ENCODE assay signal across 21 cellular contexts in genomic region chr16:87823146-87823929, GRCh38. TPM values are rescaled to one million over a fixed set of nuclear protein-coding genes. Genes with fewer than 3 reads are reported as not detected.
DNase-seq lines count a peak whose midpoint lies in the region; ATAC-seq, FAIRE-seq and TF ChIP-seq lines count a peak whose summit lies in the region.
"Had no signal": no experiment of that assay in that cellular context is flagged by ENCODE, and none has a peak within 500 bp of the region (broad histone marks: within the 10 kb centered on the region; RNA-seq: fewer than 3 reads in every experiment).

No MANE protein-coding gene starts in this region.

- peaks cover 2% of the 10 kb centered on the region; the same call in 2 of the 3 replicates for H3K9me3 ChIP-seq in A549
- peaks cover 6 to 11% (median 7%) of the 10 kb centered on the region in 11 experiments for H3K9me3 ChIP-seq in BLaER1 treated with 17β-estradiol and CSF1 and Interleukin-3, amounts not matched to agents 10 nM and 100 nM (replicated peaks in 1 of 11)
- H3K9me3 ChIP-seq in prostate gland = no peaks in the 10 kb centered on the region
- H3K9me3 ChIP-seq: ovary had no signal

- WGBS in A549 (ENCODE audit: missing lambda C conversion rate) = 80% methylated on average over 24 of the region's 25 CpGs
- WGBS in prostate gland = 76% methylated on average over 20 of the region's 25 CpGs

- peak overlapping the region in 4 of 11 experiments; percentile 3 to 65 (median 44); a peak in 4 of 22 replicates for H3K9ac ChIP-seq in BLaER1 treated with 17β-estradiol and CSF1 and Interleukin-3, amounts not matched to agents 10 nM and 100 nM

- H3K27me3 Mint-ChIP-seq in WTC11 (ENCODE audit: low read depth) = no peaks in the 10 kb centered on the region
- H3K27me3 Mint-ChIP-seq: activated CD4-positive, alpha-beta memory T cell treated with anti-CD3 and anti-CD28 coated beads for 36 hours; CD4-positive, alpha-beta memory T cell had no signal

- no peak overlapping the region for H3K4me2 ChIP-seq in A549
- H3K4me2 ChIP-seq in BLaER1 treated with 17β-estradiol and CSF1 and Interleukin-3, amounts not matched to agents 10 nM and 100 nM = peak overlapping the region in 9 of 11 experiments; percentile 47 to 89 (median 75); a peak in 19 of 22 replicates

- POLR2A ChIA-PET in A549 (lab: Yijun Ruan, JAX) = interaction anchor here (1.3 to 6.3 kb wide), 4 partner anchors 33 to 46 kb away, joined by 3 to 52 read pairs (median 16); partner anchors contain the start of gene SLC7A5
- POLR2A ChIA-PET in WTC11 (lab: Charles Lee) = interaction anchor here (0.5 to 1.0 kb wide), 3 partner anchors 17 to 92 kb away, joined by 3 to 4 read pairs (median 3); no protein-coding TSS in a partner anchor

- peaks cover 63% of the 10 kb centered on the region for H3K4me1 Mint-ChIP-seq in WTC11

- H3K4me3 ChIP-seq in A549 = no peak overlapping the region
- no peak overlapping the region for H3K4me3 ChIP-seq in BLaER1 treated with 17β-estradiol and CSF1 and Interleukin-3, amounts not matched to agents 10 nM and 100 nM
- no peak overlapping the region for H3K4me3 ChIP-seq in prostate gland
- H3K4me3 ChIP-seq: ovary had no signal

- no peaks in the 10 kb centered on the region for H3K9me3 Mint-ChIP-seq in WTC11

- no peak for TF ChIP-seq EP300 in A549 (IDR thresholded peaks at IDR 0.05)

- no peak for DNase-seq in A549 (ENCODE audit: low read depth in 1 of 2, low spot score in 1 of 2)
- DNase-seq in WTC11 (ENCODE audit: low spot score) = no peak
- DNase-seq in left kidney (ENCODE audit: low read depth, low spot score) = peak; percentile 54
- no peak for DNase-seq in prostate gland (ENCODE audit: low spot score)
- DNase-seq: activated B cell treated with CpG ODN at 0.5 μM for 24 hours; activated CD4-positive, alpha-beta memory T cell treated with anti-CD3 and anti-CD28 coated beads for 36 hours; effector CD4-positive, alpha-beta T cell; kidney glomerular epithelial cell; mesenchymal stem cell; MV-4-11; NCI-H2227 treated with DMSO at 0.1 percent for 48 hours; ovary; RPMI8226; T-helper 9 cell had no signal

- no peak for FAIRE-seq in A549 (lab: Jason Lieb, UNC)
- FAIRE-seq: astrocyte, G401.6, GM18507 had no signal

- no peaks in the 10 kb centered on the region for H3K36me3 Mint-ChIP-seq in WTC11
- H3K36me3 Mint-ChIP-seq: activated CD4-positive, alpha-beta memory T cell treated with anti-CD3 and anti-CD28 coated beads for 36 hours had no signal

- H3K36me3 ChIP-seq in BLaER1 treated with 17β-estradiol and CSF1 and Interleukin-3, amounts not matched to agents 10 nM and 100 nM = peaks cover 0 to 5% (median 0%) of the 10 kb centered on the region in 11 experiments; a peak in 2 of 22 replicates
- H3K36me3 ChIP-seq in prostate gland = no peaks in the 10 kb centered on the region
- H3K36me3 ChIP-seq: ovary had no signal

- ATAC-seq in A549 = peak; percentile 0
- ATAC-seq in WTC11 = no peak
- no peak for ATAC-seq in HG03521 (IDR thresholded peaks at IDR 0.05; ENCODE audit: unreplicated experiment)
- no peak for ATAC-seq in GM21619 (IDR thresholded peaks at IDR 0.05; ENCODE audit: unreplicated experiment)

- no peak overlapping the region for H3K4me3 Mint-ChIP-seq in WTC11
- H3K4me3 Mint-ChIP-seq: activated B cell treated with CpG ODN at 0.5 μM for 24 hours; activated CD4-positive, alpha-beta memory T cell treated with anti-CD3 and anti-CD28 coated beads for 36 hours had no signal

- no peak for TF ChIP-seq RAD21 in A549 (conservative IDR thresholded peaks at IDR 0.05 in 1 of 2, IDR thresholded peaks at IDR 0.05 in 1 of 2)

- CTCF ChIA-PET in A549 (lab: Yijun Ruan, JAX) (interaction anchor here (0.9 to 30.2 kb wide), 9 partner anchors 10 to 54 kb away, joined by 3 to 417 read pairs (median 7); no protein-coding TSS in a partner anchor), WTC11 (lab: Charles Lee) (interaction anchor here (0.5 to 2.4 kb wide), 5 partner anchors 27 to 107 kb away, joined by 3 to 11 read pairs (median 8); no protein-coding TSS in a partner anchor)

- intact Hi-C loops in prostate gland (cut with DNase I) = no loop called here

- H3K27ac ChIP-seq in A549 (peak overlapping the region; percentile 97 to 99; a peak in 5 of 6 replicates), prostate gland (no peak overlapping the region)
- H3K27ac ChIP-seq in BLaER1 treated with 17β-estradiol and CSF1 and Interleukin-3, amounts not matched to agents 10 nM and 100 nM = peak overlapping the region in 2 of 11 experiments; percentile 51 to 66; a peak in 4 of 22 replicates
- H3K27ac ChIP-seq: ovary had no signal

- peaks cover 48% of the 10 kb centered on the region for H3K4me1 ChIP-seq in A549
- peaks cover 12 to 89% (median 80%) of the 10 kb centered on the region in 10 experiments for H3K4me1 ChIP-seq in BLaER1 treated with 17β-estradiol and CSF1 and Interleukin-3, amounts not matched to agents 10 nM and 100 nM
- H3K4me1 ChIP-seq in prostate gland (replicated peaks) = no peaks in the 10 kb centered on the region

- peaks cover 0 to 32% (median 6%) of the 10 kb centered on the region in 11 experiments; a peak in 15 of 22 replicates for H4K20me1 ChIP-seq in BLaER1 treated with 17β-estradiol and CSF1 and Interleukin-3, amounts not matched to agents 10 nM and 100 nM

- H3K27ac Mint-ChIP-seq in WTC11 = peak overlapping the region; percentile 65; the same call in 1 of the 2 replicates
- H3K27ac Mint-ChIP-seq: activated B cell treated with CpG ODN at 0.5 μM for 24 hours; activated CD4-positive, alpha-beta memory T cell treated with anti-CD3 and anti-CD28 coated beads for 36 hours had no signal

- TF ChIP-seq POLR2A in A549 (IDR thresholded peaks at IDR 0.05; ENCODE audit: low read length) = no peak
- TF ChIP-seq POLR2A in prostate gland (IDR thresholded peaks at IDR 0.05) = no peak

- TF ChIP-seq CTCF in A549 (IDR thresholded peaks at IDR 0.05) (no peak), WTC11 (IDR thresholded peaks at IDR 0.05) (no peak), prostate gland (IDR thresholded peaks at IDR 0.05) (no peak)

- H3K27me3 ChIP-seq in BLaER1 treated with 17β-estradiol and CSF1 and Interleukin-3, amounts not matched to agents 10 nM and 100 nM = peaks cover 0 to 41% (median 0%) of the 10 kb centered on the region in 11 experiments; a peak in 8 of 22 replicates
- H3K27me3 ChIP-seq in prostate gland (replicated peaks; ENCODE audit: insufficient read depth) = no peaks in the 10 kb centered on the region
- H3K27me3 ChIP-seq: ovary had no signal

TF ChIP-seq in A549, 52 proteins besides CTCF, POLR2A, EP300 and RAD21 (continues in another document):
- TF ChIP-seq HEYL (CRISPR knock-in tag; IDR thresholded peaks at IDR 0.05) (no peak), NR3C1 (IDR thresholded peaks at IDR 0.05) (no peak), FOXS1 (CRISPR knock-in tag; IDR thresholded peaks at IDR 0.05) (no peak)

TF ChIP-seq in WTC11, 78 proteins besides CTCF, POLR2A, EP300 and RAD21 (continues in another document):
- TF ChIP-seq HMGA2 (CRISPR knock-in tag; IDR thresholded peaks at IDR 0.05) (no peak), EMX1 (CRISPR knock-in tag; IDR thresholded peaks at IDR 0.05) (no peak), SMAD3 (CRISPR knock-in tag; IDR thresholded peaks at IDR 0.05; ENCODE audit: borderline replicate concordance) (no peak), IRF1 (CRISPR knock-in tag; IDR thresholded peaks at IDR 0.05) (no peak), ZNF121 (CRISPR knock-in tag; IDR thresholded peaks at IDR 0.05) (no peak), ESRRA (CRISPR knock-in tag; IDR thresholded peaks at IDR 0.05; ENCODE audit: borderline replicate concordance) (no peak), ZNF263 (CRISPR knock-in tag; IDR thresholded peaks at IDR 0.05; ENCODE audit: low read depth) (no peak), ERG (CRISPR knock-in tag; IDR thresholded peaks at IDR 0.05) (no peak), ZNF416 (CRISPR knock-in tag; IDR thresholded peaks at IDR 0.05) (no peak)

RNA-seq across cellular contexts. Expression of gene SLC7A5, which starts 46.0 kb away (rescaled TPM):
- polyA plus RNA-seq in A549 (2011; rRNA removed) (265 and 326 TPM in 2 replicates), A549 (2017; fragmentation: RNase III; extraction: RNeasy Plus Mini Kit Qiagen cat#74134 plus additional on column Dnase treatment) (903 to 1,096 TPM (median 972 TPM) in 3 replicates)
- 971 and 1,312 TPM in 2 replicates for polyA plus RNA-seq in A549 (2012; cell fraction: cytosol; rRNA removed)
- polyA plus RNA-seq in A549 (2012; cell fraction: nucleus; rRNA removed) = 1,440 and 1,925 TPM in 2 replicates
- 237 and 354 TPM in 2 replicates for polyA minus RNA-seq in A549 (2011; rRNA and poly(A)+ RNA removed)
- total RNA-seq in WTC11 (2021) (105 to 197 TPM (median 107 TPM) in 3 replicates), prostate gland (100 to 1,000 TPM in 1 of 2 donors, 1 to 10 TPM in 1; 3.3 to 232 TPM)

RNA-seq across cellular contexts. Expression of gene KLHDC4, which starts 57.6 kb away (rescaled TPM):
- polyA plus RNA-seq in A549 (2011; rRNA removed) (22.6 and 25.9 TPM in 2 replicates), A549 (2017; fragmentation: RNase III; extraction: RNeasy Plus Mini Kit Qiagen cat#74134 plus additional on column Dnase treatment) (34.8 to 38.2 TPM (median 37.2 TPM) in 3 replicates)
- polyA plus RNA-seq in A549 (2012; cell fraction: cytosol; rRNA removed) = 49.9 and 55.6 TPM in 2 replicates
- polyA plus RNA-seq in A549 (2012; cell fraction: nucleus; rRNA removed) = 197 and 201 TPM in 2 replicates
- 30.0 and 33.8 TPM in 2 replicates for polyA minus RNA-seq in A549 (2011; rRNA and poly(A)+ RNA removed)
- total RNA-seq in WTC11 (2021) (60.0 to 63.6 TPM (median 60.5 TPM) in 3 replicates), prostate gland (10 to 100 TPM; 28.2 to 56.4 TPM)

Comparison
In these comparisons a context has a peak if more than half of its experiments do, and no peak if none do; other contexts are left out.
1. ATAC-seq: peak in A549 (2 of 2); none in WTC11 (single experiment), HG03521 (single experiment) and GM21619 (single experiment).
2. H3K27ac ChIP-seq: peak in A549 (2 of 2); none in prostate gland (0 of 2).
3. Of the 8 proteins assayed by ChIP-seq in both WTC11 and A549: peak only in WTC11: none; only in A549: HMGXB4, TP53 and USF2; in both: none; in neither: 5.